8 cellular contexts compared by ENCODE assay signal in genomic region chr1:6580588-6581270, GRCh38. TPM values are rescaled to one million over a fixed set of nuclear protein-coding genes. Genes with fewer than 3 reads are reported as not detected.
A peak's percentile ranks its signal among the peaks of the same experiment; 100 is the strongest.
DNase-seq lines count a peak whose midpoint lies in the region; ATAC-seq and TF ChIP-seq lines count a peak whose summit lies in the region.

No MANE protein-coding gene starts in this region.

- H3K36me3 Mint-ChIP-seq in endodermal cell (ENCODE audit: low read depth): peaks cover 7% of the 10 kb centered on the region
- no peaks in the 10 kb centered on the region for H3K36me3 Mint-ChIP-seq in natural killer cell treated with Interleukin-12 subunit alpha and Interleukin-12 subunit beta and Interleukin-15 and Interleukin-18, amount 100 ng/mL, for 72 hours

- H3K9me3 ChIP-seq in endodermal cell (ENCODE audit: control insufficient read depth, low read length): no peaks in the 10 kb centered on the region

- no peaks in the 10 kb centered on the region for H3K36me3 ChIP-seq in endodermal cell (ENCODE audit: control insufficient read depth, insufficient read depth, low read length)

- H3K9me3 Mint-ChIP-seq in endodermal cell: no peaks in the 10 kb centered on the region
- H3K9me3 Mint-ChIP-seq in natural killer cell treated with Interleukin-12 subunit alpha and Interleukin-12 subunit beta and Interleukin-15 and Interleukin-18, amount 100 ng/mL, for 72 hours: no peaks in the 10 kb centered on the region

- H3K9ac ChIP-seq in endodermal cell (ENCODE audit: extremely low read depth, low read length, poor library complexity, severe bottlenecking): peak overlapping the region; percentile 77

- peak overlapping the region; percentile 93 for H3K4me3 ChIP-seq in endodermal cell (ENCODE audit: low read length)

- H3K4me1 Mint-ChIP-seq in endodermal cell: peaks cover 27% of the 10 kb centered on the region
- H3K4me1 Mint-ChIP-seq in natural killer cell treated with Interleukin-12 subunit alpha and Interleukin-12 subunit beta and Interleukin-15 and Interleukin-18, amount 100 ng/mL, for 72 hours (ENCODE audit: low read depth in 2 of 2): peaks cover 34 to 37% of the 10 kb centered on the region in 2 donors

- TF ChIP-seq CTCF in GM12872 (IDR thresholded peaks at IDR 0.05; ENCODE audit: insufficient read depth, low read depth, low read length) (peak; percentile 19; the same call in 1 of the 3 replicates), endodermal cell (conservative IDR thresholded peaks at IDR 0.05) (peak; percentile 62)

- WGBS in endodermal cell (ENCODE audit: insufficient coverage in 1 of 2, insufficient read length in 1 of 2), 2 experiments: 33 to 50% methylated on average over 12 to 17 of the region's 17 CpGs

- H3K4me3 Mint-ChIP-seq in endodermal cell: peak overlapping the region; percentile 86
- peak overlapping the region; percentile 96 for H3K4me3 Mint-ChIP-seq in natural killer cell treated with Interleukin-12 subunit alpha and Interleukin-12 subunit beta and Interleukin-15 and Interleukin-18, amount 100 ng/mL, for 72 hours

- H3K27me3 ChIP-seq in endodermal cell (ENCODE audit: control insufficient read depth, insufficient read depth, low read length, poor library complexity, severe bottlenecking): no peaks in the 10 kb centered on the region

- H3K27ac Mint-ChIP-seq in endodermal cell: peak overlapping the region; percentile 93
- H3K27ac Mint-ChIP-seq in natural killer cell treated with Interleukin-12 subunit alpha and Interleukin-12 subunit beta and Interleukin-15 and Interleukin-18, amount 100 ng/mL, for 72 hours: peak overlapping the region; percentile 83 to 91

- no peak for ATAC-seq in natural killer cell treated with Interleukin-12 subunit alpha and Interleukin-12 subunit beta and Interleukin-15 and Interleukin-18, amount 100 ng/mL, for 72 hours
- ATAC-seq in HG03520 (IDR thresholded peaks at IDR 0.05; ENCODE audit: unreplicated experiment) (no peak), GM18907 (IDR thresholded peaks at IDR 0.05; ENCODE audit: unreplicated experiment) (no peak)

- H3K4me1 ChIP-seq in endodermal cell (ENCODE audit: control insufficient read depth, insufficient read depth, low read length): peaks cover 13% of the 10 kb centered on the region

- H3K27me3 Mint-ChIP-seq in endodermal cell (ENCODE audit: insufficient read depth): no peaks in the 10 kb centered on the region
- no peaks in the 10 kb centered on the region for H3K27me3 Mint-ChIP-seq in natural killer cell treated with Interleukin-12 subunit alpha and Interleukin-12 subunit beta and Interleukin-15 and Interleukin-18, amount 100 ng/mL, for 72 hours

- no peak overlapping the region for H3K27ac ChIP-seq in endodermal cell (ENCODE audit: low read depth, low read length)

- DNase-seq in RKO (ENCODE audit: low spot score) (peak; percentile 66), endodermal cell (peak; percentile 63), NCI-H446 treated with DMSO at 0.1 percent for 48 hours (lab: John Stamatoyannopoulos, UW) (no peak), SW 1271 (lab: John Stamatoyannopoulos, UW) (no peak)
- no peak for DNase-seq in natural killer cell treated with Interleukin-12 subunit alpha and Interleukin-12 subunit beta and Interleukin-15 and Interleukin-18, amount 100 ng/mL, for 72 hours (ENCODE audit: low spot score)

RNA-seq across cellular contexts. Expression of gene ZBTB48, which starts 0.9 kb away (rescaled TPM):
- 10 to 100 TPM; 28.2 to 31.0 TPM for total RNA-seq in endodermal cell
- 22.8 TPM for polyA plus RNA-seq in endodermal cell (2013, experiment 1 of 2)
- polyA plus RNA-seq in endodermal cell (2013, experiment 2 of 2): 22.7 TPM
- 10 to 100 TPM; 29.8 to 50.5 TPM for total RNA-seq in natural killer cell treated with Interleukin-12 subunit alpha and Interleukin-12 subunit beta and Interleukin-15 and Interleukin-18, amount 100 ng/mL, for 72 hours

RNA-seq across cellular contexts. Expression of gene KLHL21, which starts 21.9 kb away (rescaled TPM):
- total RNA-seq in endodermal cell: 10 to 100 TPM; 10.9 to 13.2 TPM
- polyA plus RNA-seq in endodermal cell (2013, experiment 1 of 2): 8.8 TPM
- 7.9 TPM for polyA plus RNA-seq in endodermal cell (2013, experiment 2 of 2)
- total RNA-seq in natural killer cell treated with Interleukin-12 subunit alpha and Interleukin-12 subunit beta and Interleukin-15 and Interleukin-18, amount 100 ng/mL, for 72 hours: 10 to 100 TPM; 20.2 to 46.2 TPM

RNA-seq across cellular contexts. Expression of gene TAS1R1, which starts 25.6 kb away (rescaled TPM):
- under 1 TPM; 0.31 to 0.51 TPM for total RNA-seq in endodermal cell
- not detected for polyA plus RNA-seq in endodermal cell (2013, experiment 1 of 2)
- polyA plus RNA-seq in endodermal cell (2013, experiment 2 of 2): not detected
- not detected for total RNA-seq in natural killer cell treated with Interleukin-12 subunit alpha and Interleukin-12 subunit beta and Interleukin-15 and Interleukin-18, amount 100 ng/mL, for 72 hours

RNA-seq across cellular contexts. Expression of gene NOL9, which starts 26.4 kb away (rescaled TPM):
- 10 to 100 TPM; 35.0 to 43.9 TPM for total RNA-seq in endodermal cell
- 16.8 TPM for polyA plus RNA-seq in endodermal cell (2013, experiment 1 of 2)
- 13.5 TPM for polyA plus RNA-seq in endodermal cell (2013, experiment 2 of 2)
- 10 to 100 TPM; 41.6 to 80.5 TPM for total RNA-seq in natural killer cell treated with Interleukin-12 subunit alpha and Interleukin-12 subunit beta and Interleukin-15 and Interleukin-18, amount 100 ng/mL, for 72 hours

RNA-seq across cellular contexts. Expression of gene PHF13, which starts 32.8 kb away (rescaled TPM):
- 10 to 100 TPM; 36.9 to 47.8 TPM for total RNA-seq in endodermal cell
- 27.3 TPM for polyA plus RNA-seq in endodermal cell (2013, experiment 1 of 2)
- 25.9 TPM for polyA plus RNA-seq in endodermal cell (2013, experiment 2 of 2)
- 10 to 100 TPM; 10.8 to 14.7 TPM for total RNA-seq in natural killer cell treated with Interleukin-12 subunit alpha and Interleukin-12 subunit beta and Interleukin-15 and Interleukin-18, amount 100 ng/mL, for 72 hours

Comparison
In these comparisons a context has a peak if more than half of its experiments do, and no peak if none do; other contexts are left out.
1. DNase-seq: peak in RKO (single experiment) and endodermal cell (single experiment); none in natural killer cell treated with Interleukin-12 subunit alpha and Interleukin-12 subunit beta and Interleukin-15 and Interleukin-18, amount 100 ng/mL, for 72 hours (single experiment), NCI-H446 treated with DMSO at 0.1 percent for 48 hours (single experiment) and SW 1271 (0 of 2).